Comparison of ENCODE assay signal across 14 cellular contexts in genomic region chr18:28735731-28736130, GRCh38.
A peak's percentile ranks its signal among the peaks of the same experiment; 100 is the strongest.
DNase-seq lines count a peak whose midpoint lies in the region; ATAC-seq and TF ChIP-seq lines count a peak whose summit lies in the region.
"Had no signal": no experiment of that assay in that cellular context is flagged by ENCODE, and none has a peak within 500 bp of the region (broad histone marks: within the 10 kb centered on the region; RNA-seq: fewer than 3 reads in every experiment).

No MANE protein-coding gene starts in this region.

- no peaks in the 10 kb centered on the region for H3K36me3 ChIP-seq in transverse colon

- no peak for TF ChIP-seq EP300 in transverse colon (IDR thresholded peaks at IDR 0.05; ENCODE audit: low read depth)

- intact Hi-C loops in transverse colon (cut with DNase I; ENCODE audit: low total_unique reads), result no loop called here

- H3K4me1 ChIP-seq in transverse colon, result no peaks in the 10 kb centered on the region

- peak; percentile 19 for DNase-seq in H4 (ENCODE audit: low spot score)
- DNase-seq in fibroblast of villous mesenchyme (ENCODE audit: low read depth), result peak; percentile 89
- peak; percentile 53 for DNase-seq in renal cortical epithelial cell (ENCODE audit: low read depth)
- no peak for DNase-seq in cerebellar nuclear complex (lab: John Stamatoyannopoulos, UW)
- DNase-seq in transverse colon, result no peak
- DNase-seq: activated CD8-positive, alpha-beta memory T cell treated with anti-CD3 and anti-CD28 coated beads, Interleukin-2, amount 10 ng/mL, durations not matched to agents 7 days and 5 days; DMS79 treated with DMSO at 0.1 percent for 48 hours; head of caudate nucleus; NCI-H748 treated with DMSO at 0.1 percent for 48 hours; stimulated activated naive B cell treated with anti-CD40 and anti-IgM and Interleukin-4, amounts not matched to agents 10 μg/mL and 1 μg/mL and 100 μg/mL, for 72 hours; T-cell had no signal

- no peaks in the 10 kb centered on the region for H3K9me3 ChIP-seq in transverse colon

- in situ Hi-C loops in transverse colon (cut with MboI; ENCODE audit: low pct_ligation_motif_present in 1 of 4, low pct_unique_long_range_greater_than_20kb in 1 of 4, low sequenced_read_pairs in 3 of 4), result no loop called here

- TF ChIP-seq CTCF in fibroblast of villous mesenchyme (IDR thresholded peaks at IDR 0.05; ENCODE audit: insufficient read depth, low read depth, low read length), result no peak
- no peak for TF ChIP-seq CTCF in transverse colon (IDR thresholded peaks at IDR 0.05)

- 59 to 76% methylated on average over 2 of the region's 2 CpGs for WGBS in transverse colon (ENCODE audit: low coverage in 1 of 2), 2 donors

- ATAC-seq in SK-N-SH treated with all-trans-retinoic acid at 6 μM for 48 hours (peak; percentile 90), HG03457 (IDR thresholded peaks at IDR 0.05; ENCODE audit: unreplicated experiment) (no peak), esophagus mucosa (no peak)
- ATAC-seq: activated CD8-positive, alpha-beta memory T cell treated with anti-CD3 and anti-CD28 coated beads, Interleukin-2, amount 10 ng/mL, durations not matched to agents 7 days and 5 days; stimulated activated naive B cell treated with anti-CD40 and anti-IgM and Interleukin-4, amounts not matched to agents 10 μg/mL and 1 μg/mL and 100 μg/mL, for 72 hours; T-cell had no signal

- no peak for TF ChIP-seq POLR2A in transverse colon (IDR thresholded peaks at IDR 0.05)

- no peak overlapping the region for H3K4me3 ChIP-seq in fibroblast of villous mesenchyme (ENCODE audit: low read depth, low read length)
- no peak overlapping the region for H3K4me3 ChIP-seq in transverse colon

- H3K27ac ChIP-seq in transverse colon, result no peak overlapping the region

- no peaks in the 10 kb centered on the region for H3K27me3 ChIP-seq in transverse colon

TF ChIP-seq in SK-N-SH treated with all-trans-retinoic acid at 6 μM for 48 hours, 23 proteins besides CTCF, POLR2A, EP300 and RAD21 (continues in another document):
- TF ChIP-seq OSR1 (CRISPR knock-in tag; IDR thresholded peaks at IDR 0.05) (no peak), TOX (CRISPR knock-in tag; IDR thresholded peaks at IDR 0.05; ENCODE audit: borderline replicate concordance) (peak; percentile 83; the same call in 1 of the 2 replicates), ZFP3 (CRISPR knock-in tag; IDR thresholded peaks at IDR 0.05) (no peak), ZNF70 (CRISPR knock-in tag; IDR thresholded peaks at IDR 0.05) (no peak), SNAI2 (CRISPR knock-in tag; IDR thresholded peaks at IDR 0.05) (no peak), ESRRG (CRISPR knock-in tag; IDR thresholded peaks at IDR 0.05) (0 out of 2 replicates have a peak, but pooled peaks have one; percentile 47), POU6F1 (CRISPR knock-in tag; IDR thresholded peaks at IDR 0.05; ENCODE audit: borderline replicate concordance, low read depth) (0 out of 2 replicates have a peak, but pooled peaks have one; percentile 54), ZC3H10 (CRISPR knock-in tag; IDR thresholded peaks at IDR 0.05) (peak; percentile 87), ISL1 (CRISPR knock-in tag; IDR thresholded peaks at IDR 0.05) (peak; percentile 91), ZNF565 (CRISPR knock-in tag; conservative IDR thresholded peaks at IDR 0.05; ENCODE audit: low read depth) (no peak), ZNF8 (CRISPR knock-in tag; IDR thresholded peaks at IDR 0.05) (peak; percentile 33; the same call in 1 of the 2 replicates), RARB (CRISPR knock-in tag; IDR thresholded peaks at IDR 0.05) (no peak), TSHZ2 (CRISPR knock-in tag; IDR thresholded peaks at IDR 0.05) (no peak), CSRNP3 (CRISPR knock-in tag; IDR thresholded peaks at IDR 0.05) (no peak), GLIS3 (CRISPR knock-in tag; IDR thresholded peaks at IDR 0.05) (no peak), TCF4 (CRISPR knock-in tag; IDR thresholded peaks at IDR 0.05; ENCODE audit: borderline replicate concordance) (no peak; the same call in 1 of the 2 replicates), PATZ1 (CRISPR knock-in tag; IDR thresholded peaks at IDR 0.05; ENCODE audit: borderline replicate concordance) (no peak; the same call in 1 of the 2 replicates), CSDC2 (CRISPR knock-in tag; IDR thresholded peaks at IDR 0.05) (no peak), ARNTL (CRISPR knock-in tag; IDR thresholded peaks at IDR 0.05; ENCODE audit: borderline replicate concordance, low read depth) (no peak), CREB5 (CRISPR knock-in tag; IDR thresholded peaks at IDR 0.05; ENCODE audit: low read depth) (peak; percentile 77; the same call in 1 of the 2 replicates), PPARA (CRISPR knock-in tag; IDR thresholded peaks at IDR 0.05; ENCODE audit: borderline replicate concordance) (no peak), BACH2 (CRISPR knock-in tag; IDR thresholded peaks at IDR 0.05; ENCODE audit: borderline replicate concordance) (no peak)

Comparison
In these comparisons a context has a peak if more than half of its experiments do, and no peak if none do; other contexts are left out.
1. DNase-seq: peak in H4 (single experiment), fibroblast of villous mesenchyme (single experiment) and renal cortical epithelial cell (single experiment); none in cerebellar nuclear complex (0 of 2) and transverse colon (single experiment).